ENCODE assay signal across 30 cellular contexts in genomic region chr7:57300747-57301146, GRCh38.
"Had no signal": no experiment of that assay in that cellular context is flagged by ENCODE, and none has a peak within 500 bp of the region (broad histone marks: within the 10 kb centered on the region; RNA-seq: fewer than 3 reads in every experiment).

No MANE protein-coding gene starts in this region.

- H3K4me2 ChIP-seq: hepatocyte had no signal

- FAIRE-seq: colon, endometrium, endothelial cell of umbilical vein, frontal cortex had no signal

- H3K4me3 ChIP-seq: colonic mucosa, coronary artery, dorsolateral prefrontal cortex, esophagus muscularis mucosa, esophagus squamous epithelium, gastrocnemius medialis, gastroesophageal sphincter, heart left ventricle, heart right ventricle, hepatocyte had no signal

- H3K27ac ChIP-seq: colonic mucosa, coronary artery, dorsolateral prefrontal cortex, epithelial cell of prostate, esophagus muscularis mucosa, esophagus squamous epithelium, foreskin keratinocyte, gastrocnemius medialis, gastroesophageal sphincter, heart left ventricle, heart right ventricle, hepatocyte had no signal

- H3K4me1 Mint-ChIP-seq: endodermal cell had no signal

- H3K9me3 ChIP-seq: colonic mucosa, gastrocnemius medialis had no signal

- H3K4me1 ChIP-seq: colonic mucosa, esophagus muscularis mucosa, esophagus squamous epithelium, foreskin keratinocyte, gastrocnemius medialis, gastroesophageal sphincter, heart left ventricle, heart right ventricle had no signal

- H3K27me3 Mint-ChIP-seq: dendritic cell treated with granulocyte-macrophage colony-stimulating factor and Interleukin-4, amounts not matched to agents 40 ng/mL and 50 ng/mL, for 4 days; effector memory CD8-positive, alpha-beta T cell had no signal

- ATAC-seq: effector memory CD8-positive, alpha-beta T cell; esophagus mucosa; foreskin keratinocyte; gastrocnemius medialis; gastroesophageal sphincter; heart left ventricle; heart right ventricle had no signal

- H3K27ac Mint-ChIP-seq: dendritic cell treated with granulocyte-macrophage colony-stimulating factor and Interleukin-4, amounts not matched to agents 40 ng/mL and 50 ng/mL, for 4 days; effector memory CD8-positive, alpha-beta T cell; endodermal cell had no signal

- H3K4me3 Mint-ChIP-seq: dendritic cell treated with granulocyte-macrophage colony-stimulating factor and Interleukin-4, amounts not matched to agents 40 ng/mL and 50 ng/mL, for 4 days; effector memory CD8-positive, alpha-beta T cell; endodermal cell had no signal

- H3K79me2 ChIP-seq: hepatocyte had no signal

- DNase-seq: colonic mucosa; cortex of kidney; dermis blood vessel endothelial cell; dorsolateral prefrontal cortex; effector CD4-positive, alpha-beta T cell; effector CD8-positive, alpha-beta T cell; effector memory CD4-positive, alpha-beta T cell; effector memory CD8-positive, alpha-beta T cell; endodermal cell; erythroblast; esophagus squamous epithelium; foreskin fibroblast; foreskin keratinocyte; foreskin melanocyte; gastrocnemius medialis; glutamatergic neuron; head of caudate nucleus; heart left ventricle; heart right ventricle had no signal

- H2AFZ ChIP-seq: hepatocyte had no signal

- H3K27me3 ChIP-seq: colonic mucosa, esophagus squamous epithelium, foreskin keratinocyte, gastrocnemius medialis, gastroesophageal sphincter, heart left ventricle, heart right ventricle, hepatocyte had no signal

- H3K36me3 ChIP-seq: colonic mucosa, esophagus muscularis mucosa, esophagus squamous epithelium, gastrocnemius medialis, gastroesophageal sphincter, heart left ventricle, heart right ventricle had no signal
